1 cellular context compared by ENCODE assay signal in the genomic region with DNA sequence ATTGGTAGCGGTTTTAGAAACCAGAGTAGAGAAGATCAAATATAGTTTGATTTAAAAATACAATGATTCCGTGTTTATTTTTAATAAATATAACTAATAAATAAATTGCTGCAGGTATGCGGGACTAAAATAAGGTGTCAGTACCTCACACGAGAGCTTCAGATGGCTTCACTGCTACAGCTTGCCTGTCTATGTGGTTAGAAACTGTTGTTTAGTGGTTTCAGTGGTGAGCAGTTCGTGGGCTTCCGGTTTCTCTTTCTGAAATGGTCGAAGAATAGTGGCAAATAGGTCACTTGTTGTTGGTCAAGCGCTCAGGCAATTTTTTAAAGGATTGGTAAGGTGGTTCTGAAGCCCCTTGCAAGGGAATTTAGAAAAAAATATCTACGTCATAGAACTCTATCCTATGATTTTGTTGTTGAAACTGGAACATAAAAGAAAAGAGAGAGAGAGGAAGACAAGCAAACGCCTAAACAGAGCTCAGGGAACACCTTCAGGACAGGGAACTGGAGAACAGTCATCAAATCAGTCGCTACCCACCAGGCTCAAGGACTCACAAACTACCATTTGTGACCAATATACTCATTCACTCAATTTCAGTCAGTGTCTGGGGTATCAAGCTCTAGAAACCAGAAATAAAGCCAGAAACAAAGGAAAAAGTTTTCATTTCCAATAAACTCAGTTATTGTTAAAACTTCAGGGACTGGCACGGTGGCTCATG.
TF ChIP-seq lines count a peak whose summit lies in the region.

No MANE protein-coding gene starts in this region.

TF ChIP-seq in GM23338, 12 proteins besides CTCF, POLR2A, EP300 and RAD21 (continued from another document):
- no peak for TF ChIP-seq ZNF462 (CRISPR knock-in tag; IDR thresholded peaks at IDR 0.05)
- TF ChIP-seq EZH2phosphoT487 (IDR thresholded peaks at IDR 0.05; ENCODE audit: unreplicated experiment), result no peak
- TF ChIP-seq ETS1 (IDR thresholded peaks at IDR 0.05), result no peak
